35 cellular contexts compared by ENCODE assay signal in genomic region chr18:43267818-43268217, GRCh38. TPM values are rescaled to one million over a fixed set of nuclear protein-coding genes. Genes with fewer than 3 reads are reported as not detected.
"Had no signal": no experiment of that assay in that cellular context is flagged by ENCODE, and none has a peak within 500 bp of the region (broad histone marks: within the 10 kb centered on the region; RNA-seq: fewer than 3 reads in every experiment).

No MANE protein-coding gene starts in this region.

- H3K4me3 Mint-ChIP-seq: T-cell had no signal

- H3K9me3 ChIP-seq: SJCRH30 had no signal

- H3K36me3 Mint-ChIP-seq: T-cell had no signal

- H3K27me3 Mint-ChIP-seq: T-cell had no signal

- H3K27me3 ChIP-seq: SJCRH30 had no signal

- H3K27ac ChIP-seq: PC-9, RWPE1, SJCRH30, SK-N-MC had no signal

- H3K27ac Mint-ChIP-seq: T-cell had no signal

- FAIRE-seq: RCC 7860 had no signal

- ATAC-seq: Panc1, Right ventricle myocardium inferior, SK-N-SH treated with all-trans-retinoic acid at 6 μM for 48 hours, T-cell had no signal

- H3K36me3 ChIP-seq: SJCRH30 had no signal

- H3K4me1 ChIP-seq: SJCRH30 had no signal

- H3K4me3 ChIP-seq: PC-9, SJCRH30, SK-N-MC had no signal

- H2AFZ ChIP-seq: PC-9 had no signal

- DNase-seq: Karpas-422, MM.1S, MV-4-11, NCI-H1092, NCI-H1105, NCI-H1417 treated with DMSO at 0.1 percent for 48 hours, NCI-H1436 treated with DMSO at 0.1 percent for 48 hours, NCI-H1694 treated with DMSO at 0.1 percent for 48 hours, NCI-H187 treated with DMSO at 0.1 percent for 48 hours, NCI-H2029, NCI-H2081, NCI-H2171 treated with DMSO at 0.1 percent for 48 hours, NCI-H2227 treated with DMSO at 0.1 percent for 48 hours, NCI-H345, NCI-H446, NCI-H510A treated with DMSO at 0.1 percent for 48 hours, NCI-H524 treated with DMSO at 0.1 percent for 48 hours, NCI-H526 treated with DMSO at 0.1 percent for 48 hours, NCI-H774, PC-9, SHP77, SIG-M5, SJCRH30, T-cell had no signal

- H3K4me2 ChIP-seq: PC-9 had no signal

RNA-seq across cellular contexts. Expression of gene SYT4, which starts 9.5 kb away (rescaled TPM):
- total RNA-seq: LHCN-M2, MCF 10A, OCI-LY7, PC-9, RPMI7951, SJCRH30, SK-MEL-5 had no signal
